8 cellular contexts compared by ENCODE assay signal in genomic region chr5:14743601-14744295, GRCh38.
A peak's percentile ranks its signal among the peaks of the same experiment; 100 is the strongest.
DNase-seq lines count a peak whose midpoint lies in the region; ATAC-seq and TF ChIP-seq lines count a peak whose summit lies in the region.
"Had no signal": no experiment of that assay in that cellular context is flagged by ENCODE, and none has a peak within 500 bp of the region (broad histone marks: within the 10 kb centered on the region; RNA-seq: fewer than 3 reads in every experiment).

No MANE protein-coding gene starts in this region.

- ATAC-seq in HG03432 (IDR thresholded peaks at IDR 0.05; ENCODE audit: unreplicated experiment) (peak; percentile 24), sciatic nerve (peak; percentile 53), GM19467 (IDR thresholded peaks at IDR 0.05; ENCODE audit: unreplicated experiment) (no peak)
- ATAC-seq: K562 had no signal

- peak overlapping the region in 3 of 5 experiments; percentile 24 to 51 (median 29) for H3K27ac Mint-ChIP-seq in brain

- peaks cover 35% of the 10 kb centered on the region for H3K36me3 Mint-ChIP-seq in brain

- no peaks in the 10 kb centered on the region for H3K9me3 Mint-ChIP-seq in brain

- H3K4me1 Mint-ChIP-seq in brain, result peaks cover 41% of the 10 kb centered on the region

- no peak for TF ChIP-seq CTCF in brain (conservative IDR thresholded peaks at IDR 0.05)

- intact Hi-C loops in sciatic nerve (cut with DNase I), result no loop called here

- peak; percentile 83 for DNase-seq in EH (ENCODE audit: low read depth)
- DNase-seq in sciatic nerve (ENCODE audit: low spot score), result no peak
- DNase-seq in putamen (ENCODE audit: low spot score), result no peak
- no peak for DNase-seq in COR-L47 (lab: John Stamatoyannopoulos, UW)

- no peak overlapping the region for H3K4me3 Mint-ChIP-seq in brain

- no peaks in the 10 kb centered on the region for H3K27me3 Mint-ChIP-seq in brain
